8 cellular contexts compared by ENCODE assay signal in the genomic region with DNA sequence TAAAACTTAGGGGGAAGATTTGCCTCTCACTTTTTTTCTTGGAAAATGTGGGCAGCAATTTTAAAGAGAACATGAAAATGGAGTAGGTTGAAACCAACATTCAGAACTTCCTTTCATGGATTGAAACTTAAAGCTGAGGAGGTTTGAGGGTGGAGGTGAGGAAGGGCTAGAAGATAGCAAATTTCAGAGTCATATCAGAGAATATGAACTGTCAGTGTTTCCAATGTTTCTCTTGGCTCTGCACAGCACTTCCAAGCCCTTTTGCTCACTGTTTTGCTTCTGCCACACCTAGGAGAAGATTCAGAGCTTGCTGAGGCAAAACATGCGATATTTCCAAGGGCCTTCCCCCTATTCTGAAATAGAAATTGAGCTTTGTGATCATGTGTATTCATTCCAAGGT.
DNase-seq lines count a peak whose midpoint lies in the region; ATAC-seq and TF ChIP-seq lines count a peak whose summit lies in the region.

No MANE protein-coding gene starts in this region.

- H3K4me3 ChIP-seq in dorsolateral prefrontal cortex = peak overlapping the region; percentile 36 to 90 (median 79)
- no peak overlapping the region for H3K4me3 ChIP-seq in mucosa of descending colon
- H3K4me3 ChIP-seq in upper lobe of right lung = peak overlapping the region; percentile 73
- H3K4me3 ChIP-seq in Karpas-422 (ENCODE audit: low read length) = no peak overlapping the region

- intact Hi-C loops in dorsolateral prefrontal cortex (cut with DNase I) (loop anchor here (5.0 to 10.0 kb wide), 4 partner anchors 55 to 95 kb away; no protein-coding TSS in a partner anchor), mucosa of descending colon (cut with DNase I, micrococcal nuclease) (no loop called here), upper lobe of right lung (cut with DNase I) (no loop called here)

- H3K9me2 ChIP-seq in Karpas-422 (replicated peaks; ENCODE audit: insufficient read depth, low read length) = no peaks in the 10 kb centered on the region

- CTCF ChIA-PET in activated CD8-positive, alpha-beta memory T cell treated with anti-CD3 and anti-CD28 coated beads, Interleukin-2, amount 10 ng/mL, durations not matched to agents 7 days and 5 days (lab: Charles Lee) = no interaction called here

- no peak overlapping the region for H3K4me3 Mint-ChIP-seq in activated CD8-positive, alpha-beta memory T cell treated with anti-CD3 and anti-CD28 coated beads, Interleukin-2, amount 10 ng/mL, durations not matched to agents 7 days and 5 days

- H3K9me3 Mint-ChIP-seq in activated CD8-positive, alpha-beta memory T cell treated with anti-CD3 and anti-CD28 coated beads, Interleukin-2, amount 10 ng/mL, durations not matched to agents 7 days and 5 days (ENCODE audit: low read depth) = no peaks in the 10 kb centered on the region

- H3K27me3 ChIP-seq in dorsolateral prefrontal cortex (no peaks in the 10 kb centered on the region), upper lobe of right lung (peaks cover 4% of the 10 kb centered on the region), Karpas-422 (ENCODE audit: low read length) (no peaks in the 10 kb centered on the region; the same call in 1 of the 2 replicates)

- H3K4me1 Mint-ChIP-seq in activated CD8-positive, alpha-beta memory T cell treated with anti-CD3 and anti-CD28 coated beads, Interleukin-2, amount 10 ng/mL, durations not matched to agents 7 days and 5 days = peaks cover 16% of the 10 kb centered on the region

- peaks cover 36% of the 10 kb centered on the region for H3K27me3 Mint-ChIP-seq in activated CD8-positive, alpha-beta memory T cell treated with anti-CD3 and anti-CD28 coated beads, Interleukin-2, amount 10 ng/mL, durations not matched to agents 7 days and 5 days

- H3K36me3 ChIP-seq in mucosa of descending colon (ENCODE audit: low read depth) (no peaks in the 10 kb centered on the region), upper lobe of right lung (peaks cover 13% of the 10 kb centered on the region), Karpas-422 (ENCODE audit: insufficient read depth, low read length) (no peaks in the 10 kb centered on the region)

- no peak overlapping the region for H3K4me2 ChIP-seq in Karpas-422 (ENCODE audit: low read depth, low read length, poor library complexity, severe bottlenecking)

- no peak overlapping the region for H3K9ac ChIP-seq in Karpas-422 (ENCODE audit: low read length)

- ATAC-seq in activated CD8-positive, alpha-beta memory T cell treated with anti-CD3 and anti-CD28 coated beads, Interleukin-2, amount 10 ng/mL, durations not matched to agents 7 days and 5 days = no peak
- ATAC-seq in mucosa of descending colon (peak; percentile 19), upper lobe of right lung (no peak)

- no peaks in the 10 kb centered on the region for H3K79me2 ChIP-seq in Karpas-422 (ENCODE audit: low read length)

- H3K36me3 Mint-ChIP-seq in activated CD8-positive, alpha-beta memory T cell treated with anti-CD3 and anti-CD28 coated beads, Interleukin-2, amount 10 ng/mL, durations not matched to agents 7 days and 5 days = peaks cover 3% of the 10 kb centered on the region

- H3K27ac ChIP-seq in dorsolateral prefrontal cortex (peak overlapping the region; percentile 75 to 98 (median 94)), upper lobe of right lung (peak overlapping the region; percentile 94), Karpas-422 (ENCODE audit: low read length) (no peak overlapping the region)

- DNase-seq in activated CD8-positive, alpha-beta memory T cell treated with anti-CD3 and anti-CD28 coated beads, Interleukin-2, amount 10 ng/mL, durations not matched to agents 7 days and 5 days = no peak
- no peak for DNase-seq in activated CD8-positive, alpha-beta memory T cell treated with anti-CD3 and anti-CD28 coated beads for 24 hours
- DNase-seq in dorsolateral prefrontal cortex = no peak
- DNase-seq in mucosa of descending colon = no peak
- DNase-seq in upper lobe of right lung = no peak
- no peak for DNase-seq in Karpas-422
- no peak for DNase-seq in T1000 (lab: John Stamatoyannopoulos, UW)
- no peak for DNase-seq in NAMALWA (ENCODE audit: low spot score)

- H3K4me1 ChIP-seq in mucosa of descending colon (ENCODE audit: low read depth) (no peaks in the 10 kb centered on the region), upper lobe of right lung (peaks cover 37% of the 10 kb centered on the region), Karpas-422 (ENCODE audit: low read length) (peaks cover 8% of the 10 kb centered on the region)

- no peaks in the 10 kb centered on the region for H3K9me3 ChIP-seq in mucosa of descending colon
- H3K9me3 ChIP-seq in upper lobe of right lung = no peaks in the 10 kb centered on the region
- no peaks in the 10 kb centered on the region for H3K9me3 ChIP-seq in Karpas-422 (ENCODE audit: low read length)

- peak overlapping the region; percentile 36 for H3K27ac Mint-ChIP-seq in activated CD8-positive, alpha-beta memory T cell treated with anti-CD3 and anti-CD28 coated beads, Interleukin-2, amount 10 ng/mL, durations not matched to agents 7 days and 5 days

- peak in 1 of 56 donors; percentile 2 for TF ChIP-seq CTCF in dorsolateral prefrontal cortex (IDR thresholded peaks at IDR 0.05 in 54 of 56, conservative IDR thresholded peaks at IDR 0.05 in 2 of 56; ENCODE audit: low read depth in 1 of 56, partially characterized antibody in 56 of 56)
- no peak for TF ChIP-seq CTCF in mucosa of descending colon (IDR thresholded peaks at IDR 0.05)
- TF ChIP-seq CTCF in upper lobe of right lung (IDR thresholded peaks at IDR 0.05) = no peak

- no peaks in the 10 kb centered on the region for H4K20me1 ChIP-seq in Karpas-422 (ENCODE audit: insufficient read depth, low read depth, low read length)

- no peak overlapping the region for H2AFZ ChIP-seq in Karpas-422 (ENCODE audit: low read length)

Comparison
In these comparisons a context has a peak if more than half of its experiments do, and no peak if none do; other contexts are left out.
1. H3K4me3 ChIP-seq: peak in dorsolateral prefrontal cortex (59 of 59) and upper lobe of right lung (single experiment); none in mucosa of descending colon (single experiment) and Karpas-422 (single experiment).
2. intact Hi-C loops: an anchor here in dorsolateral prefrontal cortex (5.0 to 10.0 kb wide); none called in mucosa of descending colon and upper lobe of right lung.